In the genomic region with DNA sequence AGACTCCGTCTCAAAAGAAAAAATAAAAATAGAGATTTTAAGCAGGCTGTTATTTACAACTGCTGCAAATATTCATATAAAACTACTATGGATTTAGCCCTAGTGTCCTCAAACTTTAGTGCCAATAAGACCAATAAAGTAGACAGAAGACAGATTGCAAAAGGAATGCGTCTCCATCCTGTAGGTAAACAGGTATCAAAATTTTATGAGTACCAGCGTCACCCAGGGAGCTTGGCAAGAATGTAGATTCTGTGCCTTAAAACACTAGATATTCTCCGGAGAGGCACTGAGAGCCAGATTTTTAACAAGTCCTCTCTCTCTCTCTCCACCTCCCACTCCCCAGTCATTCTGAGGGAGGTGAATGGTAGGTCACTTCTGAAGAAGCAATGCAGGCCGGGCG, we compare ENCODE assay signal across 26 cellular contexts.
"Had no signal": no experiment of that assay in that cellular context is flagged by ENCODE, and none has a peak within 500 bp of the region (broad histone marks: within the 10 kb centered on the region; RNA-seq: fewer than 3 reads in every experiment).

No MANE protein-coding gene starts in this region.

- H3K4me1 ChIP-seq: gastrocnemius medialis, lower lobe of right lung had no signal

- H3K4me3 ChIP-seq: coronary artery, esophagus squamous epithelium, gastrocnemius medialis, heart right ventricle, left lung, lower lobe of right lung had no signal

- H3K36me3 Mint-ChIP-seq: naive B cell had no signal

- H3K4me3 Mint-ChIP-seq: effector memory CD8-positive, alpha-beta T cell; endodermal cell; naive B cell had no signal

- H3K9me3 ChIP-seq: esophagus squamous epithelium, gastrocnemius medialis, heart right ventricle, left lung, lower lobe of right lung had no signal

- H3K36me3 ChIP-seq: esophagus squamous epithelium, gastrocnemius medialis, heart right ventricle, left lung, lower lobe of right lung had no signal

- FAIRE-seq: colon, endometrium, islet of Langerhans, keratinocyte had no signal

- H3K9me3 Mint-ChIP-seq: effector memory CD8-positive, alpha-beta T cell; endodermal cell; naive B cell had no signal

- H3K27ac Mint-ChIP-seq: endodermal cell, naive B cell had no signal

- H3K27me3 Mint-ChIP-seq: effector memory CD8-positive, alpha-beta T cell; naive B cell had no signal

- ATAC-seq: effector memory CD8-positive, alpha-beta T cell; esophagus mucosa; gastrocnemius medialis; heart right ventricle; left cardiac atrium; left lung; left ventricle myocardium superior; lower lobe of right lung had no signal

- DNase-seq: effector CD8-positive, alpha-beta T cell; effector memory CD8-positive, alpha-beta T cell; endodermal cell; erythroblast; esophagus squamous epithelium; foreskin fibroblast; foreskin melanocyte; gastrocnemius medialis; glutamatergic neuron; head of caudate nucleus; heart right ventricle; hippocampal formation; left cardiac atrium; left lung; left ventricle myocardium superior; lower lobe of right lung; mesenchymal stem cell; midbrain; naive B cell had no signal

- H3K27ac ChIP-seq: coronary artery, epithelial cell of prostate, esophagus squamous epithelium, gastrocnemius medialis, heart right ventricle, left lung, lower lobe of right lung had no signal

- H3K27me3 ChIP-seq: esophagus squamous epithelium, gastrocnemius medialis, heart right ventricle, left lung had no signal
